In genomic region chr7:108114117-108114841, GRCh38 we compare ENCODE assay signal across 8 cellular contexts. TPM values are rescaled to one million over a fixed set of nuclear protein-coding genes. Genes with fewer than 3 reads are reported as not detected.
A peak's percentile ranks its signal among the peaks of the same experiment; 100 is the strongest.
DNase-seq lines count a peak whose midpoint lies in the region; ATAC-seq, FAIRE-seq and TF ChIP-seq lines count a peak whose summit lies in the region.

No MANE protein-coding gene starts in this region.

- POLR2A ChIA-PET in A549 (lab: Yijun Ruan, JAX), result no interaction called here
- POLR2A ChIA-PET in Panc1 (lab: Charles Lee), result no interaction called here

- H2AFZ ChIP-seq in hepatocyte, result no peak overlapping the region

- no peaks in the 10 kb centered on the region for H3K9me2 ChIP-seq in hepatocyte (replicated peaks; ENCODE audit: insufficient read depth)

- DNase-seq in A549 (ENCODE audit: low read depth in 1 of 2, low spot score in 1 of 2) (peak; percentile 10 to 35), Panc1 (ENCODE audit: low read depth, low spot score) (no peak), hepatocyte (ENCODE audit: low spot score) (peak; percentile 26), amygdala (lab: John Stamatoyannopoulos, UW) (no peak), omental fat pad (ENCODE audit: low spot score) (no peak)

- no peak overlapping the region for H3K27ac ChIP-seq in A549
- H3K27ac ChIP-seq in Panc1 (ENCODE audit: low read length), result no peak overlapping the region
- no peak overlapping the region for H3K27ac ChIP-seq in hepatocyte

- no TSS peak for BruUV-seq in Panc1 (replicated peaks; lab: Mats Ljungman, UMichigan)

- H3K27me3 ChIP-seq in Panc1 (ENCODE audit: control insufficient read depth, insufficient read depth, low read length), result no peaks in the 10 kb centered on the region
- H3K27me3 ChIP-seq in hepatocyte, result no peaks in the 10 kb centered on the region

- H3K9me3 ChIP-seq in A549 (no peaks in the 10 kb centered on the region), Panc1 (ENCODE audit: control insufficient read depth, insufficient read depth, low read depth, low read length) (no peaks in the 10 kb centered on the region), hepatocyte (ENCODE audit: low read depth) (no peaks in the 10 kb centered on the region)

- H3K4me2 ChIP-seq in A549 (no peak overlapping the region), hepatocyte (no peak overlapping the region)

- ATAC-seq in A549 (peak; percentile 67 to 91; a peak in 4 of 6 replicates), HG02870 (IDR thresholded peaks at IDR 0.05; ENCODE audit: unreplicated experiment) (peak; percentile 90), Panc1 (no peak), HG02763 (IDR thresholded peaks at IDR 0.05; ENCODE audit: unreplicated experiment) (no peak), omental fat pad (ENCODE audit: low FRiP score) (no peak)

- intact Hi-C loops in Panc1 (cut with micrococcal nuclease; ENCODE audit: unreplicated experiment), result loop anchor here (5.0 kb wide), 1 partner anchor 33 kb away; no protein-coding TSS in a partner anchor

- H3K4me1 ChIP-seq in A549 (no peaks in the 10 kb centered on the region), Panc1 (ENCODE audit: control insufficient read depth, insufficient read depth, low read length) (no peaks in the 10 kb centered on the region), hepatocyte (ENCODE audit: insufficient read depth) (no peaks in the 10 kb centered on the region)

- H3K4me3 ChIP-seq in A549 (no peak overlapping the region), Panc1 (ENCODE audit: low read depth in 2 of 2, low read length in 2 of 2) (no peak overlapping the region), hepatocyte (no peak overlapping the region)

- in situ Hi-C loops in Panc1 (cut with HindIII; ENCODE audit: low pct_unique_long_range_greater_than_20kb, low sequenced_read_pairs), result no loop called here

- TF ChIP-seq EP300 in A549 (IDR thresholded peaks at IDR 0.05), result no peak

- WGBS in A549 (ENCODE audit: missing lambda C conversion rate), result 57% methylated on average over 6 of the region's 6 CpGs
- 75% methylated on average over 6 of the region's 6 CpGs for WGBS in hepatocyte (ENCODE audit: low lambda C conversion rate, missing lambda C conversion rate)

- H3K36me3 ChIP-seq in Panc1 (ENCODE audit: control insufficient read depth, insufficient read depth, low read length), result no peaks in the 10 kb centered on the region
- H3K36me3 ChIP-seq in hepatocyte (replicated peaks; ENCODE audit: insufficient read depth, low read depth), result no peaks in the 10 kb centered on the region

- H4K20me1 ChIP-seq in hepatocyte (ENCODE audit: insufficient read depth, poor library complexity, severe bottlenecking), result no peaks in the 10 kb centered on the region

- H3K79me2 ChIP-seq in hepatocyte, result no peaks in the 10 kb centered on the region

- peak; percentile 57 to 81 for TF ChIP-seq RAD21 in A549 (conservative IDR thresholded peaks at IDR 0.05 in 1 of 2, IDR thresholded peaks at IDR 0.05 in 1 of 2)

- peak; percentile 55 for TF ChIP-seq CTCF in A549 (IDR thresholded peaks at IDR 0.05)
- TF ChIP-seq CTCF in GM12873 (IDR thresholded peaks at IDR 0.05; ENCODE audit: insufficient read depth, low read depth, low read length, missing control alignments), result peak; percentile 86
- TF ChIP-seq CTCF in Panc1 (IDR thresholded peaks at IDR 0.05), result peak; percentile 61
- peak; percentile 42 for TF ChIP-seq CTCF in hepatocyte (IDR thresholded peaks at IDR 0.05; ENCODE audit: poor library complexity)
- TF ChIP-seq CTCF in omental fat pad (IDR thresholded peaks at IDR 0.05), result no peak

- FAIRE-seq in A549 (lab: Jason Lieb, UNC), result no peak

- TF ChIP-seq POLR2A in A549 (IDR thresholded peaks at IDR 0.05; ENCODE audit: low read length), result no peak

- CTCF ChIA-PET in A549 (lab: Yijun Ruan, JAX) (interaction anchor here (0.8 to 2.7 kb wide), 11 partner anchors 11 to 383 kb away, joined by 3 to 13 read pairs (median 3); no protein-coding TSS in a partner anchor), Panc1 (lab: Charles Lee) (no interaction called here)

TF ChIP-seq in A549, 52 proteins besides CTCF, POLR2A, EP300 and RAD21:
- peak; percentile 43 for TF ChIP-seq SMC3 (IDR thresholded peaks at IDR 0.05)
- TF ChIP-seq GATA3 (IDR thresholded peaks at IDR 0.05; ENCODE audit: borderline replicate concordance), result no peak

RNA-seq across cellular contexts. Expression of gene LAMB4, which starts 15.9 kb away (rescaled TPM):
- polyA plus RNA-seq in A549 (2011; rRNA removed) (0.13 and 0.26 TPM in 2 replicates), A549 (2017; fragmentation: RNase III; extraction: RNeasy Plus Mini Kit Qiagen cat#74134 plus additional on column Dnase treatment) (0.19 to 0.45 TPM (median 0.38 TPM) in 3 replicates), hepatocyte (1.3 and 3.1 TPM in 2 replicates)
- polyA plus RNA-seq in A549 (2012; cell fraction: cytosol; rRNA removed), result 0.14 and 0.15 TPM in 2 replicates
- 0.24 and 0.31 TPM in 2 replicates for polyA plus RNA-seq in A549 (2012; cell fraction: nucleus; rRNA removed)
- polyA minus RNA-seq in A549 (2011; rRNA and poly(A)+ RNA removed), result 1.0 and 1.6 TPM in 2 replicates
- total RNA-seq in Panc1 (2021; ENCODE audit: unreplicated experiment) (not detected), hepatocyte (1.3 and 1.9 TPM in 2 replicates), omental fat pad (1 to 10 TPM in 1 of 4 donors, under 1 TPM in 1, not detected in 2; 0.60 to 3.0 TPM)
- polyA plus RNA-seq in Panc1 (2012; ENCODE audit: insufficient read length), result not detected

Comparison
In these comparisons a context has a peak if more than half of its experiments do, and no peak if none do; other contexts are left out.
1. ATAC-seq: peak in A549 (2 of 2) and HG02870 (single experiment); none in Panc1 (single experiment), HG02763 (single experiment) and omental fat pad (single experiment).
2. DNase-seq: peak in A549 (2 of 2) and hepatocyte (single experiment); none in Panc1 (single experiment), amygdala (0 of 56) and omental fat pad (single experiment).
3. CTCF ChIP-seq: peak in A549 (single experiment), GM12873 (single experiment), Panc1 (single experiment) and hepatocyte (single experiment); none in omental fat pad (0 of 3).